ENCODE assay signal across 1 cellular context in genomic region chr4:1767770-1768366, GRCh38.
A peak's percentile ranks its signal among the peaks of the same experiment; 100 is the strongest.
TF ChIP-seq lines count a peak whose summit lies in the region.

No MANE protein-coding gene starts in this region.

TF ChIP-seq in K562, 482 proteins besides CTCF, POLR2A, EP300 and RAD21:
- TF ChIP-seq UBTF (IDR thresholded peaks at IDR 0.05; ENCODE audit: borderline replicate concordance in 1 of 2, low read depth in 2 of 2, low read length in 2 of 2) (peak in 1 of 2 experiments; percentile 23; a peak in 1 of 4 replicates), ILK (tag; IDR thresholded peaks at IDR 0.05; ENCODE audit: borderline replicate concordance, low read depth) (no peak), NR2C2 (CRISPR knock-in tag; IDR thresholded peaks at IDR 0.05) (no peak), NR2C2 (tag; IDR thresholded peaks at IDR 0.05) (no peak), TBL1XR1 (IDR thresholded peaks at IDR 0.05; ENCODE audit: low read length in 2 of 2) (no peak), ZNF740 (CRISPR knock-in tag; IDR thresholded peaks at IDR 0.05) (no peak), ZNF740 (tag; IDR thresholded peaks at IDR 0.05) (peak in 1 of 2 experiments; percentile 58; a peak in 1 of 4 replicates), SMAD3 (CRISPR knock-in tag; conservative IDR thresholded peaks at IDR 0.05) (no peak), CREB3L1 (IDR thresholded peaks at IDR 0.05; ENCODE audit: borderline replicate concordance, low read depth) (no peak), CREB3 (tag; conservative IDR thresholded peaks at IDR 0.05; ENCODE audit: low read depth) (no peak), ZFP36 (IDR thresholded peaks at IDR 0.05; ENCODE audit: low read depth, low read length, partially characterized antibody) (peak; percentile 73), SMAD2 (IDR thresholded peaks at IDR 0.05; ENCODE audit: low read depth, low read length) (no peak), ZBTB11 (CRISPR knock-in tag; IDR thresholded peaks at IDR 0.05) (peak in 1 of 3 experiments; percentile 48; a peak in 1 of 6 replicates), ZC3H8 (IDR thresholded peaks at IDR 0.05) (no peak), ADNP (tag; IDR thresholded peaks at IDR 0.05) (no peak), ZNF133 (CRISPR knock-in tag; IDR thresholded peaks at IDR 0.05) (no peak), NFXL1 (CRISPR knock-in tag; IDR thresholded peaks at IDR 0.05) (no peak), DACH1 (IDR thresholded peaks at IDR 0.05; ENCODE audit: partially characterized antibody) (no peak), ESRRB (CRISPR knock-in tag; IDR thresholded peaks at IDR 0.05; ENCODE audit: borderline replicate concordance) (no peak), CBX5 (IDR thresholded peaks at IDR 0.05; ENCODE audit: borderline replicate concordance, low read depth) (no peak), ZNF3 (CRISPR knock-in tag; IDR thresholded peaks at IDR 0.05) (no peak), KDM4B (IDR thresholded peaks at IDR 0.05; ENCODE audit: borderline replicate concordance in 2 of 2, low read depth in 1 of 2) (no peak), SMARCC2 (IDR thresholded peaks at IDR 0.05; ENCODE audit: low read depth) (no peak), FOXP1 (CRISPR knock-in tag; IDR thresholded peaks at IDR 0.05) (no peak), MYNN (IDR thresholded peaks at IDR 0.05) (no peak), MYNN (CRISPR knock-in tag; IDR thresholded peaks at IDR 0.05) (no peak), HLTF (IDR thresholded peaks at IDR 0.05) (no peak), HMGXB4 (CRISPR knock-in tag; IDR thresholded peaks at IDR 0.05) (no peak), GATA2 (CRISPR knock-in tag; IDR thresholded peaks at IDR 0.05) (no peak), MTF1 (CRISPR knock-in tag; IDR thresholded peaks at IDR 0.05; ENCODE audit: borderline replicate concordance) (no peak), ARHGAP35 (IDR thresholded peaks at IDR 0.05; ENCODE audit: partially characterized antibody) (no peak), ATF4 (CRISPR knock-in tag; IDR thresholded peaks at IDR 0.05) (no peak), C11orf30 (IDR thresholded peaks at IDR 0.05; ENCODE audit: low read depth) (no peak), BRCA1 (IDR thresholded peaks at IDR 0.05) (no peak), BRCA1 (CRISPR knock-in tag; IDR thresholded peaks at IDR 0.05) (no peak), POLR2AphosphoS2 (IDR thresholded peaks at IDR 0.05; ENCODE audit: low read length) (no peak), ZFPM2 (CRISPR knock-in tag; IDR thresholded peaks at IDR 0.05) (no peak), MYBL2 (IDR thresholded peaks at IDR 0.05; ENCODE audit: low read depth) (no peak), MYBL2 (CRISPR knock-in tag; IDR thresholded peaks at IDR 0.05; ENCODE audit: borderline replicate concordance) (no peak), YBX1 (IDR thresholded peaks at IDR 0.05) (no peak), STAT6 (CRISPR knock-in tag; IDR thresholded peaks at IDR 0.05) (no peak)
